8 cellular contexts compared by ENCODE assay signal in genomic region chr20:33456916-33457642, GRCh38. TPM values are rescaled to one million over a fixed set of nuclear protein-coding genes. Genes with fewer than 3 reads are reported as not detected.
DNase-seq lines count a peak whose midpoint lies in the region; ATAC-seq and TF ChIP-seq lines count a peak whose summit lies in the region.
"Not testable (repeated sequence)": the region's sequence is repeated elsewhere in the genome, so short reads cannot be mapped to it uniquely, and the experiment has no call there.

No MANE protein-coding gene starts in this region.

- not testable (repeated sequence) for H3K27ac ChIP-seq in mesenchymal stem cell (ENCODE audit: low read length, poor library complexity, severe bottlenecking)

- peak; percentile 51 for ATAC-seq in GM21619 (IDR thresholded peaks at IDR 0.05; ENCODE audit: unreplicated experiment)

- H2BK5ac ChIP-seq in mesenchymal stem cell (ENCODE audit: low read depth, low read length, poor library complexity, severe bottlenecking), result not testable (repeated sequence)

- not testable (repeated sequence) for DNase-seq in BJ (ENCODE audit: low read depth); epithelial cell of proximal tubule (ENCODE audit: low read depth)
- DNase-seq in NCI-H146 treated with DMSO at 0.1 percent for 48 hours (lab: John Stamatoyannopoulos, UW; ENCODE audit: unreplicated experiment), result peak; percentile 80
- peak; percentile 89 for DNase-seq in SK-N-DZ (ENCODE audit: low spot score)
- DNase-seq in activated T-helper 1 cell treated with Interleukin-2 at 50 U/mL for 16 hours (ENCODE audit: low read depth), result peak; percentile 62
- peak; percentile 69 for DNase-seq in mesenchymal stem cell
- peak; percentile 42 to 79 (median 66) for DNase-seq in stimulated activated CD4-positive, alpha-beta T cell treated with anti-CD3 and anti-CD28 coated beads, TNF-alpha, amount 100 ng/mL, for 1 hour (ENCODE audit: low read depth in 3 of 3, low spot score in 1 of 3)

- H3K14ac ChIP-seq in mesenchymal stem cell (ENCODE audit: low read length in 2 of 2), result not testable (repeated sequence)

- not testable (repeated sequence) for H3K23ac ChIP-seq in mesenchymal stem cell (ENCODE audit: low read length in 2 of 2)

- H3K27me3 ChIP-seq in BJ (ENCODE audit: control insufficient read depth, insufficient read depth, low read length); mesenchymal stem cell (ENCODE audit: control insufficient read depth in 1 of 2, insufficient read depth in 1 of 2, low read length in 2 of 2): not testable (repeated sequence)

- not testable (repeated sequence) for H3K4me1 ChIP-seq in mesenchymal stem cell (ENCODE audit: control insufficient read depth, insufficient read depth, low read depth, low read length)

- not testable (repeated sequence) for H3K4me2 ChIP-seq in mesenchymal stem cell (ENCODE audit: low read length, poor library complexity, severe bottlenecking)

- not testable (repeated sequence) for H3K4ac ChIP-seq in mesenchymal stem cell (ENCODE audit: low read depth in 1 of 2, low read length in 2 of 2)

- H3K9me3 ChIP-seq in mesenchymal stem cell (ENCODE audit: control insufficient read depth, low read length), result not testable (repeated sequence)

- not testable (repeated sequence) for H2AK5ac ChIP-seq in mesenchymal stem cell (ENCODE audit: low read length, severe bottlenecking)

- H3K79me1 ChIP-seq in mesenchymal stem cell (replicated peaks; ENCODE audit: low read length, poor library complexity, severe bottlenecking), result not testable (repeated sequence)

- not testable (repeated sequence) for H4K91ac ChIP-seq in mesenchymal stem cell (ENCODE audit: low read length)

- H2AFZ ChIP-seq in mesenchymal stem cell (ENCODE audit: low read depth, low read length), result not testable (repeated sequence)

- H2BK120ac ChIP-seq in mesenchymal stem cell (ENCODE audit: low read depth, low read length), result not testable (repeated sequence)

- WGBS in mesenchymal stem cell, result 19% methylated on average over 5 of the region's 6 CpGs

- POLR2A ChIA-PET in BJ (lab: Charles Lee), result not testable (repeated sequence)

- H2BK15ac ChIP-seq in mesenchymal stem cell (ENCODE audit: low read depth, poor library complexity, severe bottlenecking), result not testable (repeated sequence)

- H3K18ac ChIP-seq in mesenchymal stem cell (ENCODE audit: low read depth in 1 of 2, low read length in 2 of 2), result not testable (repeated sequence)

- not testable (repeated sequence) for H3K9ac ChIP-seq in mesenchymal stem cell (ENCODE audit: low read length)

- H3K4me3 ChIP-seq in BJ (ENCODE audit: low read depth, low read length); epithelial cell of proximal tubule (ENCODE audit: low read depth, low read length); mesenchymal stem cell (ENCODE audit: insufficient read depth in 1 of 2, low read depth in 1 of 2, low read length in 2 of 2): not testable (repeated sequence)

- peak; percentile 98 for TF ChIP-seq CTCF in BJ (IDR thresholded peaks at IDR 0.05; ENCODE audit: insufficient read depth, low read depth, low read length)
- peak; percentile 94 for TF ChIP-seq CTCF in epithelial cell of proximal tubule (conservative IDR thresholded peaks at IDR 0.05; ENCODE audit: low read depth, low read length)

- not testable (repeated sequence) for H3K36me3 ChIP-seq in BJ (ENCODE audit: control insufficient read depth, insufficient read depth, low read length); mesenchymal stem cell (ENCODE audit: control insufficient read depth in 1 of 2, insufficient read depth in 2 of 2, low read depth in 1 of 2, low read length in 2 of 2)

- CTCF ChIA-PET in BJ (lab: Yijun Ruan, JAX), result interaction anchor here (0.7 to 1.9 kb wide), 14 partner anchors 10 to 356 kb away, joined by 3 to 21 read pairs (median 5); partner anchors contain the start of genes ACTL10 and SNTA1

- H4K8ac ChIP-seq in mesenchymal stem cell (ENCODE audit: low read length), result not testable (repeated sequence)

- H2BK12ac ChIP-seq in mesenchymal stem cell (ENCODE audit: low read length in 2 of 2), result not testable (repeated sequence)

RNA-seq across cellular contexts. Expression of gene SNTA1, which starts 13.5 kb away (rescaled TPM):
- polyA plus RNA-seq in BJ (2011; rRNA removed), result 14.4 and 24.7 TPM in 2 replicates
- polyA minus RNA-seq in BJ (2011; rRNA and poly(A)+ RNA removed), result 9.9 and 13.3 TPM in 2 replicates
- polyA plus RNA-seq in SK-N-DZ (2014; cell fraction: cytosol; rRNA removed), result 19.9 and 21.6 TPM in 2 replicates
- 13.3 and 15.6 TPM in 2 replicates for polyA plus RNA-seq in SK-N-DZ (2014; cell fraction: nucleus; rRNA removed)
- 6.9 and 12.4 TPM in 2 replicates for total RNA-seq in epithelial cell of proximal tubule
- polyA plus RNA-seq in mesenchymal stem cell (2013, experiment 1 of 2), result 14.6 TPM
- polyA plus RNA-seq in mesenchymal stem cell (2013, experiment 2 of 2), result 14.4 TPM

RNA-seq across cellular contexts. Expression of gene CBFA2T2, which starts 32.8 kb away (rescaled TPM):
- polyA plus RNA-seq in BJ (2011; rRNA removed), result 7.6 and 8.0 TPM in 2 replicates
- 11.1 and 14.6 TPM in 2 replicates for polyA minus RNA-seq in BJ (2011; rRNA and poly(A)+ RNA removed)
- 19.0 and 21.5 TPM in 2 replicates for polyA plus RNA-seq in SK-N-DZ (2014; cell fraction: cytosol; rRNA removed)
- polyA plus RNA-seq in SK-N-DZ (2014; cell fraction: nucleus; rRNA removed), result 24.4 and 43.8 TPM in 2 replicates
- 3.3 and 8.4 TPM in 2 replicates for total RNA-seq in epithelial cell of proximal tubule
- 6.7 TPM for polyA plus RNA-seq in mesenchymal stem cell (2013, experiment 1 of 2)
- 6.4 TPM for polyA plus RNA-seq in mesenchymal stem cell (2013, experiment 2 of 2)

RNA-seq across cellular contexts. Expression of gene CDK5RAP1, which starts 55.8 kb away (rescaled TPM):
- 24.7 and 27.0 TPM in 2 replicates for polyA plus RNA-seq in BJ (2011; rRNA removed)
- polyA minus RNA-seq in BJ (2011; rRNA and poly(A)+ RNA removed), result 23.3 and 25.3 TPM in 2 replicates
- 50.4 and 55.7 TPM in 2 replicates for polyA plus RNA-seq in SK-N-DZ (2014; cell fraction: cytosol; rRNA removed)
- 99.1 and 102 TPM in 2 replicates for polyA plus RNA-seq in SK-N-DZ (2014; cell fraction: nucleus; rRNA removed)
- 28.8 and 42.1 TPM in 2 replicates for total RNA-seq in epithelial cell of proximal tubule
- 12.9 TPM for polyA plus RNA-seq in mesenchymal stem cell (2013, experiment 1 of 2)
- polyA plus RNA-seq in mesenchymal stem cell (2013, experiment 2 of 2), result 12.4 TPM
